34 cellular contexts compared by ENCODE assay signal in the genomic region with DNA sequence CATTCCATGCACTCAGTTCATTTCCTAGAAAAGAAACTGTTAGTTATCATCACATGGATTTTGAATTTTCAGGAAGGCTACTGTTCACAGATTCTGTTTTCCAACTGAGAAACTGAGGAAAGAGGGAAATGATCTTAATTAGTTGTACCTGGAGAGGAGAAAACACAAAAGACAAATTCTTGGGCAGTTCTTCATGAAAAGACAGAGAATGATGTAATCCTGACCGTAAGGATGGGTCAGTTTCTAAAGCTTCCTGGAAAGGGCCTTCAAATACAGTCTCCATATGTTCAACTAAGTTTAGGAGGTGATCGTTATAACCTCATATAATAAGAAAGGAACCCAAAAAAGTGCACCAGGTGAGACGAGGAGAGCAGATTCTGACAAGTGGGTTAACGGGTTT.
"Had no signal": no experiment of that assay in that cellular context is flagged by ENCODE, and none has a peak within 500 bp of the region (broad histone marks: within the 10 kb centered on the region; RNA-seq: fewer than 3 reads in every experiment).

No MANE protein-coding gene starts in this region.

- H3K27me3 ChIP-seq: MG63 had no signal

- DNase-seq: Karpas-422, Kasumi-1, MG63, MM.1S, MV-4-11, NCI-H1048, NCI-H1092, NCI-H1092 treated with DMSO at 0.1 percent for 48 hours, NCI-H1105, NCI-H1105 treated with DMSO at 0.1 percent for 48 hours, NCI-H1417, NCI-H1417 treated with DMSO at 0.1 percent for 48 hours, NCI-H1436, NCI-H1436 treated with DMSO at 0.1 percent for 48 hours, NCI-H146, NCI-H1694, NCI-H1694 treated with DMSO at 0.1 percent for 48 hours, NCI-H187, NCI-H187 treated with DMSO at 0.1 percent for 48 hours, NCI-H1930, NCI-H2029, NCI-H2029 treated with DMSO at 0.1 percent for 48 hours, NCI-H2081, NCI-H2081 treated with DMSO at 0.1 percent for 48 hours, NCI-H2107, NCI-H2171, NCI-H2171 treated with DMSO at 0.1 percent for 48 hours, NCI-H2227 treated with DMSO at 0.1 percent for 48 hours, NCI-H226, NCI-H345, NCI-H446, NCI-H446 treated with DMSO at 0.1 percent for 48 hours, NCI-H510A had no signal

- H3K9me3 ChIP-seq: MG63 had no signal

- H3K4me3 ChIP-seq: MG63 had no signal

- H3K9ac ChIP-seq: KMS-11 had no signal

- H3K36me3 ChIP-seq: MG63 had no signal

- H3K27ac ChIP-seq: KMS-11 had no signal

- H3K4me2 ChIP-seq: KMS-11 had no signal
